Comparison of ENCODE assay signal across 23 cellular contexts in the genomic region with DNA sequence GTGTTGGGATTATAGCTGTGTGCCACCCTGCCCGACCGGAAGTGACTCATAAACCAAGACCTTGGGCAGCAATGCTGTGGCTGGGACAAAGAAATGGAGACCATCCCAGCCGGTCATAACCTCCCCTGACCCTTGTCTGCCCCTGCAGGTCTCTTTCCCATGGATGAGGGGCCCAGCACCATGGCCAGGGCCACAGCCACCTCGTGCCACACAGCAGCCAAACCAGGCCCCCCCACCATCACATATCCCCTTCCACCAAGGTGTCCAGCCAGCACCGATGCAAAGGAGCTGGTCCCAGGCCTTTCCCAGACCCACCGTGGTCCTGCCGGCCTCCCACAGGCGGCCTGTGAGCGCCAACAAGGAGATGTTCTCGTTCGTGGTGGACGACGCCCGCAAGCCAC. TPM values are rescaled to one million over a fixed set of nuclear protein-coding genes. Genes with fewer than 3 reads are reported as not detected.
A peak's percentile ranks its signal among the peaks of the same experiment; 100 is the strongest.
DNase-seq lines count a peak whose midpoint lies in the region; ATAC-seq and TF ChIP-seq lines count a peak whose summit lies in the region.
"Had no signal": no experiment of that assay in that cellular context is flagged by ENCODE, and none has a peak within 500 bp of the region (broad histone marks: within the 10 kb centered on the region; RNA-seq: fewer than 3 reads in every experiment).

No MANE protein-coding gene starts in this region.

- no peaks in the 10 kb centered on the region for H3K27me3 ChIP-seq in mammary epithelial cell (ENCODE audit: insufficient read depth, low read length)
- H3K27me3 ChIP-seq in endodermal cell (ENCODE audit: control insufficient read depth, insufficient read depth, low read length, poor library complexity, severe bottlenecking), result no peaks in the 10 kb centered on the region
- no peaks in the 10 kb centered on the region for H3K27me3 ChIP-seq in brain microvascular endothelial cell (replicated peaks)

- H3K9ac ChIP-seq in mammary epithelial cell (ENCODE audit: insufficient read depth, low read length), result no peak overlapping the region
- no peak overlapping the region for H3K9ac ChIP-seq in endodermal cell (ENCODE audit: extremely low read depth, low read length, poor library complexity, severe bottlenecking)

- BruUV-seq in MCF 10A (replicated peaks; lab: Mats Ljungman, UMichigan) (no TSS peak), mammary epithelial cell (replicated peaks; lab: Mats Ljungman, UMichigan) (no TSS peak)

- no peak overlapping the region for H3K27ac Mint-ChIP-seq in MCF 10A (ENCODE audit: low read depth, unreplicated experiment)
- H3K27ac Mint-ChIP-seq in endodermal cell, result no peak overlapping the region
- H3K27ac Mint-ChIP-seq: CD4-positive, alpha-beta T cell had no signal

- H3K27ac ChIP-seq in mammary epithelial cell (ENCODE audit: insufficient read depth, low read depth, low read length) (no peak overlapping the region), endodermal cell (ENCODE audit: low read depth, low read length) (no peak overlapping the region), brain microvascular endothelial cell (no peak overlapping the region)

- H3K4me1 ChIP-seq in mammary epithelial cell (ENCODE audit: insufficient read depth, low read length) (peaks cover 7% of the 10 kb centered on the region), endodermal cell (ENCODE audit: control insufficient read depth, insufficient read depth, low read length) (no peaks in the 10 kb centered on the region)

- peaks cover 8% of the 10 kb centered on the region for H3K4me1 Mint-ChIP-seq in MCF 10A (ENCODE audit: insufficient read depth, unreplicated experiment)
- peaks cover 6% of the 10 kb centered on the region for H3K4me1 Mint-ChIP-seq in endodermal cell

- dilution Hi-C loops in mammary epithelial cell (cut with HindIII; ENCODE audit: low sequenced_read_pairs), result no loop called here

- 90% methylated on average over 12 of the region's 14 CpGs for WGBS in mammary epithelial cell (ENCODE audit: low coverage, missing lambda C conversion rate)
- WGBS in endodermal cell (ENCODE audit: insufficient coverage in 1 of 2, insufficient read length in 1 of 2), 2 experiments, result 89 to 100% methylated on average over 12 to 14 of the region's 14 CpGs

- H2AFZ ChIP-seq in mammary epithelial cell (ENCODE audit: low read depth, low read length), result no peak overlapping the region

- H3K27me3 Mint-ChIP-seq in MCF 10A (ENCODE audit: insufficient read depth, unreplicated experiment) (no peaks in the 10 kb centered on the region), endodermal cell (ENCODE audit: insufficient read depth) (peaks cover 11% of the 10 kb centered on the region)

- H3K4me3 ChIP-seq in mammary epithelial cell (replicated peaks in 1 of 3; ENCODE audit: insufficient read depth in 1 of 3, low read depth in 2 of 3, low read length in 3 of 3) (no peak overlapping the region), endodermal cell (ENCODE audit: low read length) (no peak overlapping the region), brain microvascular endothelial cell (ENCODE audit: low read depth, low read length) (no peak overlapping the region)

- intact Hi-C loops in MCF 10A (cut with micrococcal nuclease) (no loop called here), mammary epithelial cell (cut with micrococcal nuclease) (no loop called here)

- in situ Hi-C loops in mammary epithelial cell (cut with MboI; ENCODE audit: low sequenced_read_pairs in 2 of 2), result no loop called here
- in situ Hi-C loops in brain microvascular endothelial cell (cut with HindIII; ENCODE audit: low pct_ligation_motif_present, low sequenced_read_pairs), result no loop called here

- no peak for ATAC-seq in HG02981 (IDR thresholded peaks at IDR 0.05; ENCODE audit: unreplicated experiment)

- POLR2A ChIA-PET in MCF 10A (lab: Yijun Ruan, JAX), result no interaction called here

- H3K4me3 Mint-ChIP-seq in MCF 10A (ENCODE audit: unreplicated experiment), result no peak overlapping the region
- no peak overlapping the region for H3K4me3 Mint-ChIP-seq in endodermal cell
- H3K4me3 Mint-ChIP-seq: CD4-positive, alpha-beta T cell had no signal

- H3K36me3 ChIP-seq in mammary epithelial cell (ENCODE audit: insufficient read depth, low read length) (no peaks in the 10 kb centered on the region), endodermal cell (ENCODE audit: control insufficient read depth, insufficient read depth, low read length) (no peaks in the 10 kb centered on the region), brain microvascular endothelial cell (replicated peaks) (no peaks in the 10 kb centered on the region)

- H3K36me3 Mint-ChIP-seq in MCF 10A (ENCODE audit: insufficient read depth, unreplicated experiment), result no peaks in the 10 kb centered on the region
- H3K36me3 Mint-ChIP-seq in endodermal cell (ENCODE audit: low read depth), result no peaks in the 10 kb centered on the region

- no peaks in the 10 kb centered on the region for H3K9me3 Mint-ChIP-seq in MCF 10A (ENCODE audit: unreplicated experiment)
- no peaks in the 10 kb centered on the region for H3K9me3 Mint-ChIP-seq in endodermal cell

- H4K20me1 ChIP-seq in mammary epithelial cell (ENCODE audit: insufficient read depth, low read length), result no peaks in the 10 kb centered on the region

- H3K9me3 ChIP-seq in mammary epithelial cell (replicated peaks; ENCODE audit: insufficient read depth, low read length), result no peaks in the 10 kb centered on the region
- no peaks in the 10 kb centered on the region for H3K9me3 ChIP-seq in endodermal cell (ENCODE audit: control insufficient read depth, low read length)
- H3K9me3 ChIP-seq: Caco-2 had no signal

- no peaks in the 10 kb centered on the region for H3K79me2 ChIP-seq in mammary epithelial cell (ENCODE audit: insufficient read depth, low read length)

- TF ChIP-seq CTCF in MCF 10A (IDR thresholded peaks at IDR 0.05; ENCODE audit: unreplicated experiment) (no peak), mammary epithelial cell (conservative IDR thresholded peaks at IDR 0.05 in 1 of 2, IDR thresholded peaks at IDR 0.05 in 1 of 2; ENCODE audit: extremely low read depth in 1 of 2, insufficient read depth in 1 of 2, low read depth in 1 of 2, low read length in 2 of 2) (no peak), endodermal cell (conservative IDR thresholded peaks at IDR 0.05) (no peak), brain microvascular endothelial cell (IDR thresholded peaks at IDR 0.05; ENCODE audit: low read depth, low read length, missing control alignments) (no peak)

- no peak overlapping the region for H3K4me2 ChIP-seq in mammary epithelial cell (ENCODE audit: insufficient read depth, low read depth, low read length)

- DNase-seq in MCF 10A (ENCODE audit: unreplicated experiment) (peak; percentile 12), mammary epithelial cell (no peak), M059J (ENCODE audit: low read depth) (peak; percentile 58), endodermal cell (peak; percentile 34), epidermal melanocyte (ENCODE audit: insufficient read length, low spot score) (no peak), brain microvascular endothelial cell (no peak), iPS-NIHi7 (ENCODE audit: extremely low spot score) (no peak)
- DNase-seq: 8988T; Caco-2; CD4-positive, alpha-beta T cell; GF-D8; Kasumi-1; NCI-H1105 treated with DMSO at 0.1 percent for 48 hours; NCI-H187; NCI-H2107; NCI-H226; NCI-H524; NCI-H82; OCI-M1; RPMI8226; SHP77 treated with DMSO at 0.1 percent for 48 hours had no signal

- CTCF ChIA-PET in MCF 10A (lab: Yijun Ruan, JAX), result no interaction called here
- CTCF ChIA-PET in mammary epithelial cell (lab: Charles Lee; ENCODE audit: low non-redundant PET), result no interaction called here

RNA-seq across cellular contexts. Expression of a gene that starts 42.2 kb away (rescaled TPM):
- total RNA-seq in MCF 10A (2022) (not detected in 2 replicates), mammary epithelial cell (under 1 TPM; 0.12 to 0.33 TPM), endodermal cell (1 to 10 TPM; 2.9 to 3.6 TPM)
- polyA plus RNA-seq in mammary epithelial cell, result 0.03 TPM
- not detected for polyA minus RNA-seq in mammary epithelial cell
- total RNA-seq in M059J (2014; rRNA removed; shearing (Covaris generic)), result 0.64 and 1.3 TPM in 2 replicates
- polyA plus RNA-seq in endodermal cell (2013, experiment 1 of 2), result 1.7 TPM
- 2.1 TPM for polyA plus RNA-seq in endodermal cell (2013, experiment 2 of 2)
- total RNA-seq: CD4-positive, alpha-beta T cell had no signal
- polyA plus RNA-seq: BJ had no signal

Comparison
In these comparisons a context has a peak if more than half of its experiments do, and no peak if none do; other contexts are left out.
1. DNase-seq: peak in MCF 10A (single experiment), M059J (single experiment) and endodermal cell (single experiment); none in mammary epithelial cell (single experiment), epidermal melanocyte (single experiment), brain microvascular endothelial cell (single experiment) and iPS-NIHi7 (single experiment).